18 cellular contexts compared by ENCODE assay signal in genomic region chr2:177998006-177998405, GRCh38.
DNase-seq lines count a peak whose midpoint lies in the region; ATAC-seq and TF ChIP-seq lines count a peak whose summit lies in the region.
"Had no signal": no experiment of that assay in that cellular context is flagged by ENCODE, and none has a peak within 500 bp of the region (broad histone marks: within the 10 kb centered on the region; RNA-seq: fewer than 3 reads in every experiment).

No MANE protein-coding gene starts in this region.

- no peaks in the 10 kb centered on the region for H3K27me3 Mint-ChIP-seq in MCF 10A (ENCODE audit: insufficient read depth, unreplicated experiment)

- in situ Hi-C loops in mammary epithelial cell (cut with MboI; ENCODE audit: low sequenced_read_pairs in 2 of 2) = no loop called here

- 31% methylated on average over 2 of the region's 2 CpGs for WGBS in mammary epithelial cell (ENCODE audit: low coverage, missing lambda C conversion rate)

- no peaks in the 10 kb centered on the region for H3K4me1 Mint-ChIP-seq in MCF 10A (ENCODE audit: insufficient read depth, unreplicated experiment)

- H3K27ac Mint-ChIP-seq in MCF 10A (ENCODE audit: low read depth, unreplicated experiment) = no peak overlapping the region
- H3K27ac Mint-ChIP-seq: activated naive CD4-positive, alpha-beta T cell treated with anti-CD3 and anti-CD28 coated beads for 36 hours had no signal

- no peaks in the 10 kb centered on the region for H3K79me2 ChIP-seq in mammary epithelial cell (ENCODE audit: insufficient read depth, low read length)

- no peak overlapping the region for H3K27ac ChIP-seq in mammary epithelial cell (ENCODE audit: insufficient read depth, low read depth, low read length)
- H3K27ac ChIP-seq: 22Rv1, parathyroid adenoma, RWPE1 had no signal

- BruUV-seq in mammary epithelial cell (replicated peaks; lab: Mats Ljungman, UMichigan) (no TSS peak), MCF 10A (replicated peaks; lab: Mats Ljungman, UMichigan) (no TSS peak)

- DNase-seq in mammary epithelial cell (peak; percentile 54), MCF 10A (ENCODE audit: unreplicated experiment) (no peak), amniotic epithelial cell (ENCODE audit: low read depth) (peak; percentile 76), glomerular visceral epithelial cell (ENCODE audit: extremely low spot score) (peak; percentile 74), NCI-H2107 (lab: John Stamatoyannopoulos, UW) (no peak), NCI-H82 treated with DMSO at 0.1 percent for 48 hours (lab: John Stamatoyannopoulos, UW; ENCODE audit: unreplicated experiment) (no peak)
- DNase-seq in activated CD4-positive, alpha-beta T cell treated with anti-CD3 and anti-CD28 coated beads for 1 hour = no peak
- DNase-seq: activated CD8-positive, alpha-beta memory T cell treated with anti-CD3 and anti-CD28 coated beads, Interleukin-2, amount 50 U/mL, for 4 hours; activated naive CD4-positive, alpha-beta T cell treated with anti-CD3 and anti-CD28 coated beads for 36 hours; effector memory CD4-positive, alpha-beta T cell; glutamatergic neuron; NCI-H2081; stimulated activated CD4-positive, alpha-beta T cell treated with anti-CD3 and anti-CD28 coated beads, Interleukin-15, amount 100 ng/mL, for 24 hours had no signal

- H4K20me1 ChIP-seq in mammary epithelial cell (ENCODE audit: insufficient read depth, low read length) = no peaks in the 10 kb centered on the region

- no peaks in the 10 kb centered on the region for H3K9me3 Mint-ChIP-seq in MCF 10A (ENCODE audit: unreplicated experiment)
- H3K9me3 Mint-ChIP-seq: activated naive CD4-positive, alpha-beta T cell treated with anti-CD3 and anti-CD28 coated beads for 36 hours had no signal

- CTCF ChIA-PET in mammary epithelial cell (lab: Charles Lee; ENCODE audit: low non-redundant PET) = no interaction called here
- CTCF ChIA-PET in MCF 10A (lab: Yijun Ruan, JAX) = interaction anchor here (0.6 to 1.0 kb wide), 3 partner anchors 14 to 869 kb away, joined by 3 read pairs; no protein-coding TSS in a partner anchor

- no peak overlapping the region for H3K9ac ChIP-seq in mammary epithelial cell (ENCODE audit: insufficient read depth, low read length)
- H3K9ac ChIP-seq: parathyroid adenoma had no signal

- no peaks in the 10 kb centered on the region for H3K27me3 ChIP-seq in mammary epithelial cell (ENCODE audit: insufficient read depth, low read length)

- H3K4me3 Mint-ChIP-seq in MCF 10A (ENCODE audit: unreplicated experiment) = no peak overlapping the region
- H3K4me3 Mint-ChIP-seq: activated naive CD4-positive, alpha-beta T cell treated with anti-CD3 and anti-CD28 coated beads for 36 hours had no signal

- no peak overlapping the region for H3K4me2 ChIP-seq in mammary epithelial cell (ENCODE audit: insufficient read depth, low read depth, low read length)

- no peak for ATAC-seq in GM21367 (IDR thresholded peaks at IDR 0.05; ENCODE audit: unreplicated experiment)
- ATAC-seq: activated CD4-positive, CD25-positive, alpha-beta regulatory T cell treated with anti-CD3 and anti-CD28 coated beads, Interleukin-2, amount 50 U/mL, for 24 hours had no signal

- TF ChIP-seq CTCF in mammary epithelial cell (conservative IDR thresholded peaks at IDR 0.05 in 1 of 2, IDR thresholded peaks at IDR 0.05 in 1 of 2; ENCODE audit: extremely low read depth in 1 of 2, insufficient read depth in 1 of 2, low read depth in 1 of 2, low read length in 2 of 2) (no peak), MCF 10A (IDR thresholded peaks at IDR 0.05; ENCODE audit: unreplicated experiment) (no peak)

- H3K36me3 ChIP-seq in mammary epithelial cell (ENCODE audit: insufficient read depth, low read length) = no peaks in the 10 kb centered on the region

- peak overlapping the region; percentile 60 for H2AFZ ChIP-seq in mammary epithelial cell (ENCODE audit: low read depth, low read length)
- H2AFZ ChIP-seq: parathyroid adenoma had no signal

- POLR2A ChIA-PET in MCF 10A (lab: Yijun Ruan, JAX) = no interaction called here

- H3K4me3 ChIP-seq in mammary epithelial cell (replicated peaks in 1 of 3; ENCODE audit: insufficient read depth in 1 of 3, low read depth in 2 of 3, low read length in 3 of 3) = no peak overlapping the region

- no peaks in the 10 kb centered on the region for H3K36me3 Mint-ChIP-seq in MCF 10A (ENCODE audit: insufficient read depth, unreplicated experiment)

- dilution Hi-C loops in mammary epithelial cell (cut with HindIII; ENCODE audit: low sequenced_read_pairs) = no loop called here

- H3K4me1 ChIP-seq in mammary epithelial cell (ENCODE audit: insufficient read depth, low read length) = peaks cover 13% of the 10 kb centered on the region

- H3K9me3 ChIP-seq in mammary epithelial cell (replicated peaks; ENCODE audit: insufficient read depth, low read length) = no peaks in the 10 kb centered on the region

- intact Hi-C loops in mammary epithelial cell (cut with micrococcal nuclease) = no loop called here
- intact Hi-C loops in MCF 10A (cut with micrococcal nuclease) = no loop called here

Comparison
In these comparisons a context has a peak if more than half of its experiments do, and no peak if none do; other contexts are left out.
1. DNase-seq: peak in mammary epithelial cell (single experiment), amniotic epithelial cell (single experiment) and glomerular visceral epithelial cell (single experiment); none in MCF 10A (single experiment), NCI-H2107 (single experiment), activated CD4-positive, alpha-beta T cell treated with anti-CD3 and anti-CD28 coated beads for 1 hour (single experiment) and NCI-H82 treated with DMSO at 0.1 percent for 48 hours (single experiment).